Comparison of ENCODE assay signal across 1 cellular context in the genomic region with DNA sequence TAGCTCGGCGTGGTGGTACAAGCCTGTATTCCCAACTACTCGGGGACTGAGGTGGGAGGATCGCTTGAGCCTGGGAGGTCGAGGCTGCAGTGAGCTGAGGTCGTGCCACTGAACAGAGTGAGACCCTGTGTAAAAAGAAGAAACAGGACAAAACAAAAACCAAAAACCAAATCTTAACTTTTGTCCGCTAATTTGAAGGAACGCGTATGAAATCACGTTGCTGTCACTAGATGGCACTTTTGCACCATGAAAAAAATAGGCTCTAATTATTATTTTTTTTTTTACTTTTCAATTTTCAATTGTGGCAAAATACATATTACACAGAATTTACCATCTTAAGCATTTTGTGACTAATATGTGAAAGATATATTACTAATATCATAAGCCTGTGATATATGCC.
TF ChIP-seq lines count a peak whose summit lies in the region.

No MANE protein-coding gene starts in this region.

TF ChIP-seq in HepG2, 621 proteins besides CTCF, POLR2A, EP300 and RAD21:
- TF ChIP-seq FOXJ3 (CRISPR knock-in tag; IDR thresholded peaks at IDR 0.05; ENCODE audit: borderline replicate concordance) (no peak), STAG1 (CRISPR knock-in tag; IDR thresholded peaks at IDR 0.05) (peak; percentile 54)
- TF ChIP-seq, protein P1, sequence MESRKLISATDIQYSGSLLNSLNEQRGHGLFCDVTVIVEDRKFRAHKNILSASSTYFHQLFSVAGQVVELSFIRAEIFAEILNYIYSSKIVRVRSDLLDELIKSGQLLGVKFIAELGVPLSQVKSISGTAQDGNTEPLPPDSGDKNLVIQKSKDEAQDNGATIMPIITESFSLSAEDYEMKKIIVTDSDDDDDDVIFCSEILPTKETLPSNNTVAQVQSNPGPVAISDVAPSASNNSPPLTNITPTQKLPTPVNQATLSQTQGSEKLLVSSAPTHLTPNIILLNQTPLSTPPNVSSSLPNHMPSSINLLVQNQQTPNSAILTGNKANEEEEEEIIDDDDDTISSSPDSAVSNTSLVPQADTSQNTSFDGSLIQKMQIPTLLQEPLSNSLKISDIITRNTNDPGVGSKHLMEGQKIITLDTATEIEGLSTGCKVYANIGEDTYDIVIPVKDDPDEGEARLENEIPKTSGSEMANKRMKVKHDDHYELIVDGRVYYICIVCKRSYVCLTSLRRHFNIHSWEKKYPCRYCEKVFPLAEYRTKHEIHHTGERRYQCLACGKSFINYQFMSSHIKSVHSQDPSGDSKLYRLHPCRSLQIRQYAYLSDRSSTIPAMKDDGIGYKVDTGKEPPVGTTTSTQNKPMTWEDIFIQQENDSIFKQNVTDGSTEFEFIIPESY (CRISPR knock-in tag; IDR thresholded peaks at IDR 0.05): peak; percentile 66
